Comparison of ENCODE assay signal across 1 cellular context in the genomic region with DNA sequence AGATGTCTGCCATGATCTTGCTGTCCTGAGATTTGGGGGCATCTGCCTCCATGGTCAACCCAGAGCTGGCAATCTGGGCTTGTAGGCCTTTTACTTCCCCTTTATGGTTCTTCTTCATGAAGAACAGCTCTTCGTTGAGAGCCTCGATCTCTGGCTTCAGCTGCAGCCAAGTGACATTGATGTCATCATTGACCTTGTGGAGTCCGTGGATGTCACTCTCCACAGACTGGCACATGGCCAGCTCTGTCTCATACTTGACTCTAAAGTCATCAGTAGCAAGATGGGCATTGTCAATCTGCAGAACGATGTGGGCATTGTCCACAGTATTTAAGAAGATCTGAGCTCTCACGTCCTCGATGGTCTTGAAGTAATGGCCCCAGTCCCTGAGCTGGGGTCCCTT.
TF ChIP-seq lines count a peak whose summit lies in the region.

No MANE protein-coding gene starts in this region.

TF ChIP-seq in K562, 482 proteins besides CTCF, POLR2A, EP300 and RAD21:
- TF ChIP-seq NFIC (IDR thresholded peaks at IDR 0.05) (peak; percentile 77), ESRRA (IDR thresholded peaks at IDR 0.05; ENCODE audit: borderline replicate concordance, low read depth) (peak; percentile 66; the same call in 1 of the 2 replicates), KLF6 (CRISPR knock-in tag; IDR thresholded peaks at IDR 0.05; ENCODE audit: borderline replicate concordance) (no peak), NFE2 (IDR thresholded peaks at IDR 0.05; ENCODE audit: low read depth) (no peak), PKNOX1 (IDR thresholded peaks at IDR 0.05) (0 out of 2 replicates have a peak, but pooled peaks have one; percentile 10)
